ENCODE assay signal across 9 cellular contexts in genomic region chr18:48820483-48821250, GRCh38.
DNase-seq lines count a peak whose midpoint lies in the region; ATAC-seq and TF ChIP-seq lines count a peak whose summit lies in the region.
"Had no signal": no experiment of that assay in that cellular context is flagged by ENCODE, and none has a peak within 500 bp of the region (broad histone marks: within the 10 kb centered on the region; RNA-seq: fewer than 3 reads in every experiment).

No MANE protein-coding gene starts in this region.

- no peak overlapping the region for H3K4me3 ChIP-seq in brain microvascular endothelial cell (ENCODE audit: low read depth, low read length)
- H3K4me3 ChIP-seq: left lung had no signal

- peaks cover 7% of the 10 kb centered on the region for H3K36me3 ChIP-seq in brain microvascular endothelial cell (replicated peaks)

- H3K36me3 Mint-ChIP-seq in T-helper 17 cell (ENCODE audit: low read depth): peaks cover 3% of the 10 kb centered on the region
- no peaks in the 10 kb centered on the region for H3K36me3 Mint-ChIP-seq in naive thymus-derived CD8-positive, alpha-beta T cell

- POLR2A ChIA-PET in naive thymus-derived CD8-positive, alpha-beta T cell (lab: Charles Lee): interaction anchor here (0.5 to 1.1 kb wide), 2 partner anchors 9 to 37 kb away, joined by 3 to 4 read pairs; no protein-coding TSS in a partner anchor

- H3K9me3 Mint-ChIP-seq in naive thymus-derived CD8-positive, alpha-beta T cell: peaks cover 0 to 6% (median 0%) of the 10 kb centered on the region in 9 donors

- H3K4me3 Mint-ChIP-seq in T-helper 17 cell: no peak overlapping the region
- no peak overlapping the region for H3K4me3 Mint-ChIP-seq in naive thymus-derived CD8-positive, alpha-beta T cell

- no peaks in the 10 kb centered on the region for H3K27me3 ChIP-seq in brain microvascular endothelial cell (replicated peaks)
- H3K27me3 ChIP-seq: left lung had no signal

- H3K9me3 ChIP-seq in T-helper 17 cell (ENCODE audit: control insufficient read depth, low read length, poor library complexity, severe bottlenecking): no peaks in the 10 kb centered on the region
- H3K9me3 ChIP-seq: left lung had no signal

- peaks cover 33% of the 10 kb centered on the region for H3K4me1 Mint-ChIP-seq in T-helper 17 cell
- H3K4me1 Mint-ChIP-seq in naive thymus-derived CD8-positive, alpha-beta T cell: peaks cover 3 to 22% (median 10%) of the 10 kb centered on the region in 4 donors

- no peak for TF ChIP-seq CTCF in brain microvascular endothelial cell (IDR thresholded peaks at IDR 0.05; ENCODE audit: low read depth, low read length, missing control alignments)

- ATAC-seq in GM18861 (IDR thresholded peaks at IDR 0.05; ENCODE audit: unreplicated experiment) (peak; percentile 95), HG02588 (IDR thresholded peaks at IDR 0.05; ENCODE audit: unreplicated experiment) (peak; percentile 93), T-helper 17 cell (peak; percentile 21)
- ATAC-seq in naive thymus-derived CD8-positive, alpha-beta T cell: no peak
- ATAC-seq: left lung had no signal

- H3K27me3 Mint-ChIP-seq in T-helper 17 cell: no peaks in the 10 kb centered on the region
- H3K27me3 Mint-ChIP-seq in naive thymus-derived CD8-positive, alpha-beta T cell: no peaks in the 10 kb centered on the region

- in situ Hi-C loops in brain microvascular endothelial cell (cut with HindIII; ENCODE audit: low pct_ligation_motif_present, low sequenced_read_pairs): no loop called here

- DNase-seq in T-helper 17 cell (no peak), A172 (ENCODE audit: low spot score) (no peak), COLO829 (ENCODE audit: low spot score) (no peak), dedifferentiated amniotic fluid mesenchymal stem cell (ENCODE audit: extremely low spot score) (no peak), brain microvascular endothelial cell (no peak)
- no peak for DNase-seq in naive thymus-derived CD8-positive, alpha-beta T cell

- no peak overlapping the region for H3K27ac ChIP-seq in brain microvascular endothelial cell
- H3K27ac ChIP-seq: left lung had no signal

- H3K27ac Mint-ChIP-seq in T-helper 17 cell: peak overlapping the region; percentile 65
- peak overlapping the region in 6 of 10 donors; percentile 16 to 82 (median 62) for H3K27ac Mint-ChIP-seq in naive thymus-derived CD8-positive, alpha-beta T cell

Comparison
In these comparisons a context has a peak if more than half of its experiments do, and no peak if none do; other contexts are left out.
1. ATAC-seq: peak in GM18861 (single experiment), HG02588 (single experiment) and T-helper 17 cell (single experiment); none in naive thymus-derived CD8-positive, alpha-beta T cell (0 of 2).